In the genomic region with DNA sequence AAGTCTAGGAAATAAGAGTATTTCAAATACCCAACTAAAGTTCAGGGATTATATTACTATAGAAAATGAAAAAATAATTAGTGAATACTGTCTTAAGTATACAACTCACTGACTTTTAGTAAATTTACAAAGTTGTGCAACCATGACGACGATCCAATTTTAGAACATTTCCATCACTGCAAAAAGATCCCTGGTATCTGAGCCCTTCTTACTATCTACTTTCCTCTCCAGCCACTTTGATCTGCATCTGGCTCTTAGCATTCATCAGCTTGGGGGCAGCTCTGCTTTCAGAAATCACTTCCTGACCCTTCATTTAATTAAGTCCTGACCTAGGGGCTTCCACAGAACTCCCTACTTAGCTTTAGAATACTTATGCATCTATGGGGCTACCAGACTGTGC, we compare ENCODE assay signal across 16 cellular contexts. TPM values are rescaled to one million over a fixed set of nuclear protein-coding genes. Genes with fewer than 3 reads are reported as not detected.
DNase-seq lines count a peak whose midpoint lies in the region; ATAC-seq and TF ChIP-seq lines count a peak whose summit lies in the region.
"Had no signal": no experiment of that assay in that cellular context is flagged by ENCODE, and none has a peak within 500 bp of the region (broad histone marks: within the 10 kb centered on the region; RNA-seq: fewer than 3 reads in every experiment).

No MANE protein-coding gene starts in this region.

- no peak overlapping the region for H3K9ac ChIP-seq in SK-N-SH
- H3K9ac ChIP-seq: BLaER1 treated with 17β-estradiol and CSF1 and Interleukin-3, amounts not matched to agents 10 nM and 100 nM had no signal

- ATAC-seq in SK-N-SH treated with all-trans-retinoic acid at 6 μM for 48 hours, result no peak
- ATAC-seq in left ventricle myocardium superior, result peak; percentile 52
- ATAC-seq: A549; CD8-positive, alpha-beta T cell had no signal

- no peak for TF ChIP-seq CTCF in SK-N-SH (IDR thresholded peaks at IDR 0.05)
- no peak for TF ChIP-seq CTCF in right atrium auricular region (IDR thresholded peaks at IDR 0.05)

- H3F3A ChIP-seq in SK-N-SH (replicated peaks; ENCODE audit: insufficient read depth), result no peaks in the 10 kb centered on the region

- WGBS in SK-N-SH (ENCODE audit: low lambda C conversion rate), result 97% methylated on average over 2 of the region's 2 CpGs

- H3K4me3 ChIP-seq in SK-N-SH (ENCODE audit: low read depth in 2 of 2, low read length in 1 of 2), result no peak overlapping the region
- H3K4me3 ChIP-seq in right atrium auricular region, result no peak overlapping the region
- H3K4me3 ChIP-seq: A549; BLaER1 treated with 17β-estradiol and CSF1 and Interleukin-3, amounts not matched to agents 10 nM and 100 nM had no signal

- TF ChIP-seq RAD21 in SK-N-SH (IDR thresholded peaks at IDR 0.05; ENCODE audit: low read length), result no peak

- peaks cover 0 to 3% of the 10 kb centered on the region in 2 experiments; a peak in 1 of 4 replicates for H3K4me1 ChIP-seq in SK-N-SH (ENCODE audit: control insufficient read depth in 1 of 2, insufficient read depth in 2 of 2, low read depth in 1 of 2, low read length in 1 of 2)
- peaks cover 0 to 8% of the 10 kb centered on the region in 2 donors for H3K4me1 ChIP-seq in right atrium auricular region
- H3K4me1 ChIP-seq: A549, Caco-2 had no signal

- TF ChIP-seq EP300 in SK-N-SH (IDR thresholded peaks at IDR 0.05; ENCODE audit: borderline replicate concordance in 1 of 2, low read depth in 1 of 2, low read length in 1 of 2), result no peak

- no peak overlapping the region for H3K4me2 ChIP-seq in SK-N-SH
- H3K4me2 ChIP-seq: A549 had no signal

- intact Hi-C loops in left ventricle myocardium superior (cut with micrococcal nuclease), result no loop called here

- H2AFZ ChIP-seq in SK-N-SH (ENCODE audit: low read depth), result no peak overlapping the region

- H3K27ac ChIP-seq in SK-N-SH (ENCODE audit: low read depth in 2 of 2, low read length in 1 of 2), result no peak overlapping the region
- H3K27ac ChIP-seq in right atrium auricular region, result no peak overlapping the region
- H3K27ac ChIP-seq: 22Rv1; A549; BLaER1 treated with 17β-estradiol and CSF1 and Interleukin-3, amounts not matched to agents 10 nM and 100 nM; C4-2B had no signal

- H3K9me2 ChIP-seq in SK-N-SH, result no peaks in the 10 kb centered on the region

- H3K79me2 ChIP-seq in SK-N-SH (ENCODE audit: insufficient read depth), result no peaks in the 10 kb centered on the region

- no peaks in the 10 kb centered on the region for H4K20me1 ChIP-seq in SK-N-SH (ENCODE audit: insufficient read depth)
- H4K20me1 ChIP-seq: BLaER1 treated with 17β-estradiol and CSF1 and Interleukin-3, amounts not matched to agents 10 nM and 100 nM had no signal

- no peaks in the 10 kb centered on the region for H3K9me3 ChIP-seq in SK-N-SH
- H3K9me3 ChIP-seq in right atrium auricular region, result no peaks in the 10 kb centered on the region
- H3K9me3 ChIP-seq: A549; BLaER1 treated with 17β-estradiol and CSF1 and Interleukin-3, amounts not matched to agents 10 nM and 100 nM; Caco-2 had no signal

- H3K27me3 ChIP-seq in SK-N-SH (ENCODE audit: insufficient read depth), result no peaks in the 10 kb centered on the region
- H3K27me3 ChIP-seq in right atrium auricular region, result no peaks in the 10 kb centered on the region
- H3K27me3 ChIP-seq: BLaER1 treated with 17β-estradiol and CSF1 and Interleukin-3, amounts not matched to agents 10 nM and 100 nM had no signal

- POLR2A ChIA-PET in SK-N-SH (lab: Yijun Ruan, JAX), result no interaction called here

- CTCF ChIA-PET in SK-N-SH (lab: Yijun Ruan, JAX), result no interaction called here

- no peaks in the 10 kb centered on the region for H3K36me3 ChIP-seq in SK-N-SH (replicated peaks in 1 of 2; ENCODE audit: control insufficient read depth in 1 of 2, insufficient read depth in 2 of 2, low read length in 1 of 2)
- H3K36me3 ChIP-seq in right atrium auricular region, result no peaks in the 10 kb centered on the region
- H3K36me3 ChIP-seq: BLaER1 treated with 17β-estradiol and CSF1 and Interleukin-3, amounts not matched to agents 10 nM and 100 nM had no signal

- peak; percentile 25 for DNase-seq in SK-N-SH
- DNase-seq in left ventricle myocardium superior, result no peak
- DNase-seq in right atrium auricular region (ENCODE audit: low spot score), result no peak
- DNase-seq in GOT3 (lab: John Stamatoyannopoulos, UW), result no peak
- DNase-seq: AML-193; Caco-2; Calu3; CD4-positive, alpha-beta T cell; CD8-positive, alpha-beta T cell; DMS79 treated with DMSO at 0.1 percent for 48 hours; GF-D8 had no signal

TF ChIP-seq in SK-N-SH, 30 proteins besides CTCF, POLR2A, EP300 and RAD21:
- TF ChIP-seq, protein P1, sequence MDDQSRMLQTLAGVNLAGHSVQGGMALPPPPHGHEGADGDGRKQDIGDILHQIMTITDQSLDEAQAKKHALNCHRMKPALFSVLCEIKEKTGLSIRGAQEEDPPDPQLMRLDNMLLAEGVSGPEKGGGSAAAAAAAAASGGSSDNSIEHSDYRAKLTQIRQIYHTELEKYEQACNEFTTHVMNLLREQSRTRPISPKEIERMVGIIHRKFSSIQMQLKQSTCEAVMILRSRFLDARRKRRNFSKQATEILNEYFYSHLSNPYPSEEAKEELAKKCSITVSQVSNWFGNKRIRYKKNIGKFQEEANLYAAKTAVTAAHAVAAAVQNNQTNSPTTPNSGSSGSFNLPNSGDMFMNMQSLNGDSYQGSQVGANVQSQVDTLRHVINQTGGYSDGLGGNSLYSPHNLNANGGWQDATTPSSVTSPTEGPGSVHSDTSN (IDR thresholded peaks at IDR 0.05), result no peak
- TF ChIP-seq TCF12 (IDR thresholded peaks at IDR 0.05), result no peak
TF ChIP-seq in SK-N-SH: peak in this region for 0.

TF ChIP-seq in SK-N-SH treated with all-trans-retinoic acid at 6 μM for 48 hours, 23 proteins besides CTCF, POLR2A, EP300 and RAD21:
- no peak for TF ChIP-seq TCF4 (CRISPR knock-in tag; IDR thresholded peaks at IDR 0.05; ENCODE audit: borderline replicate concordance)
- no peak for TF ChIP-seq SNAI2 (CRISPR knock-in tag; IDR thresholded peaks at IDR 0.05)
- TF ChIP-seq PPARA (CRISPR knock-in tag; IDR thresholded peaks at IDR 0.05; ENCODE audit: borderline replicate concordance), result no peak
- no peak for TF ChIP-seq ZNF565 (CRISPR knock-in tag; conservative IDR thresholded peaks at IDR 0.05; ENCODE audit: low read depth)
- TF ChIP-seq, protein P2, sequence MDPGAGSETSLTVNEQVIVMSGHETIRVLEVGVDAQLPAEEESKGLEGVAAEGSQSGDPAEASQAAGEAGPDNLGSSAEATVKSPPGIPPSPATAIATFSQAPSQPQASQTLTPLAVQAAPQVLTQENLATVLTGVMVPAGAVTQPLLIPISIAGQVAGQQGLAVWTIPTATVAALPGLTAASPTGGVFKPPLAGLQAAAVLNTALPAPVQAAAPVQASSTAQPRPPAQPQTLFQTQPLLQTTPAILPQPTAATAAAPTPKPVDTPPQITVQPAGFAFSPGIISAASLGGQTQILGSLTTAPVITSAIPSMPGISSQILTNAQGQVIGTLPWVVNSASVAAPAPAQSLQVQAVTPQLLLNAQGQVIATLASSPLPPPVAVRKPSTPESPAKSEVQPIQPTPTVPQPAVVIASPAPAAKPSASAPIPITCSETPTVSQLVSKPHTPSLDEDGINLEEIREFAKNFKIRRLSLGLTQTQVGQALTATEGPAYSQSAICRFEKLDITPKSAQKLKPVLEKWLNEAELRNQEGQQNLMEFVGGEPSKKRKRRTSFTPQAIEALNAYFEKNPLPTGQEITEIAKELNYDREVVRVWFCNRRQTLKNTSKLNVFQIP (CRISPR knock-in tag; IDR thresholded peaks at IDR 0.05; ENCODE audit: borderline replicate concordance, low read depth), result no peak
- no peak for TF ChIP-seq OSR1 (CRISPR knock-in tag; IDR thresholded peaks at IDR 0.05)
- TF ChIP-seq RARB (CRISPR knock-in tag; IDR thresholded peaks at IDR 0.05), result no peak
- TF ChIP-seq CSDC2 (CRISPR knock-in tag; IDR thresholded peaks at IDR 0.05), result no peak
- TF ChIP-seq, protein P3, sequence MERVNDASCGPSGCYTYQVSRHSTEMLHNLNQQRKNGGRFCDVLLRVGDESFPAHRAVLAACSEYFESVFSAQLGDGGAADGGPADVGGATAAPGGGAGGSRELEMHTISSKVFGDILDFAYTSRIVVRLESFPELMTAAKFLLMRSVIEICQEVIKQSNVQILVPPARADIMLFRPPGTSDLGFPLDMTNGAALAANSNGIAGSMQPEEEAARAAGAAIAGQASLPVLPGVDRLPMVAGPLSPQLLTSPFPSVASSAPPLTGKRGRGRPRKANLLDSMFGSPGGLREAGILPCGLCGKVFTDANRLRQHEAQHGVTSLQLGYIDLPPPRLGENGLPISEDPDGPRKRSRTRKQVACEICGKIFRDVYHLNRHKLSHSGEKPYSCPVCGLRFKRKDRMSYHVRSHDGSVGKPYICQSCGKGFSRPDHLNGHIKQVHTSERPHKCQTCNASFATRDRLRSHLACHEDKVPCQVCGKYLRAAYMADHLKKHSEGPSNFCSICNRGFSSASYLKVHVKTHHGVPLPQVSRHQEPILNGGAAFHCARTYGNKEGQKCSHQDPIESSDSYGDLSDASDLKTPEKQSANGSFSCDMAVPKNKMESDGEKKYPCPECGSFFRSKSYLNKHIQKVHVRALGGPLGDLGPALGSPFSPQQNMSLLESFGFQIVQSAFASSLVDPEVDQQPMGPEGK (CRISPR knock-in tag; IDR thresholded peaks at IDR 0.05; ENCODE audit: borderline replicate concordance), result no peak
- no peak for TF ChIP-seq ISL1 (CRISPR knock-in tag; IDR thresholded peaks at IDR 0.05)
TF ChIP-seq in SK-N-SH treated with all-trans-retinoic acid at 6 μM for 48 hours: peak in this region for 0.

RNA-seq across cellular contexts. Expression of a gene that starts 38.2 kb away (rescaled TPM):
- polyA plus RNA-seq in SK-N-SH (2012; rRNA removed), result 2.3 and 2.5 TPM in 2 replicates
- polyA plus RNA-seq in SK-N-SH (2012; cell fraction: cytosol; rRNA removed), result 2.6 TPM in 2 replicates
- polyA plus RNA-seq in SK-N-SH (2012; cell fraction: nucleus; rRNA removed), result 2.6 and 2.7 TPM in 2 replicates
- 4.9 TPM for total RNA-seq in left ventricle myocardium superior
- 1 to 10 TPM; 2.1 to 2.4 TPM for total RNA-seq in right atrium auricular region

RNA-seq across cellular contexts. Expression of a gene that starts 45.2 kb away (rescaled TPM):
- polyA plus RNA-seq in SK-N-SH (2012; rRNA removed), result 420 and 596 TPM in 2 replicates
- polyA plus RNA-seq in SK-N-SH (2012; cell fraction: cytosol; rRNA removed), result 321 and 410 TPM in 2 replicates
- polyA plus RNA-seq in SK-N-SH (2012; cell fraction: nucleus; rRNA removed), result 270 and 432 TPM in 2 replicates
- total RNA-seq in left ventricle myocardium superior, result 84.7 TPM
- total RNA-seq in right atrium auricular region, result 100 to 1,000 TPM; 126 to 129 TPM

RNA-seq across cellular contexts. Expression of a gene that starts 45.4 kb away (rescaled TPM):
- polyA plus RNA-seq in SK-N-SH (2012; rRNA removed), result 3.2 and 3.5 TPM in 2 replicates
- 2.7 and 2.9 TPM in 2 replicates for polyA plus RNA-seq in SK-N-SH (2012; cell fraction: cytosol; rRNA removed)
- 3.4 and 5.5 TPM in 2 replicates for polyA plus RNA-seq in SK-N-SH (2012; cell fraction: nucleus; rRNA removed)
- total RNA-seq in left ventricle myocardium superior, result 4.4 TPM
- total RNA-seq in right atrium auricular region, result 1 to 10 TPM; 3.8 to 5.8 TPM
